ENCODE assay signal across 18 cellular contexts in genomic region chr15:79969175-79969574, GRCh38. TPM values are rescaled to one million over a fixed set of nuclear protein-coding genes. Genes with fewer than 3 reads are reported as not detected.
DNase-seq lines count a peak whose midpoint lies in the region; ATAC-seq, FAIRE-seq and TF ChIP-seq lines count a peak whose summit lies in the region.
"Had no signal": no experiment of that assay in that cellular context is flagged by ENCODE, and none has a peak within 500 bp of the region (broad histone marks: within the 10 kb centered on the region; RNA-seq: fewer than 3 reads in every experiment).

No MANE protein-coding gene starts in this region.

- H3K27me3 ChIP-seq in GM06990 (replicated peaks; ENCODE audit: control insufficient read depth, insufficient read depth, low read length) (no peaks in the 10 kb centered on the region), pancreas (no peaks in the 10 kb centered on the region)
- H3K27me3 ChIP-seq: right atrium auricular region had no signal

- FAIRE-seq in pancreas (lab: Jason Lieb, UNC): no peak
- FAIRE-seq: colon had no signal

- WGBS in pancreas, 2 donors: 92 to 93% methylated on average over 5 of the region's 5 CpGs

- H3K9me3 Mint-ChIP-seq in activated naive CD8-positive, alpha-beta T cell treated with anti-CD3 and anti-CD28 coated beads for 36 hours: peaks cover 14% of the 10 kb centered on the region
- no peaks in the 10 kb centered on the region for H3K9me3 Mint-ChIP-seq in naive thymus-derived CD8-positive, alpha-beta T cell

- TF ChIP-seq CTCF in GM06990 (IDR thresholded peaks at IDR 0.05; ENCODE audit: insufficient read depth, low read length, poor library complexity, severe bottlenecking) (no peak), NB4 (IDR thresholded peaks at IDR 0.05; ENCODE audit: low read depth, low read length) (no peak), pancreas (IDR thresholded peaks at IDR 0.05) (no peak)

- no peak overlapping the region for H3K27ac ChIP-seq in pancreas
- H3K27ac ChIP-seq: right atrium auricular region, RWPE1 had no signal

- DNase-seq in GM06990 (ENCODE audit: extremely low read depth, insufficient read length) (no peak), NB4 (ENCODE audit: low read depth) (no peak), NCI-H226 (no peak), DMS 273 treated with DMSO at 0.1 percent for 48 hours (lab: John Stamatoyannopoulos, UW) (no peak), pancreas (no peak)
- no peak for DNase-seq in activated naive CD8-positive, alpha-beta T cell treated with anti-CD3 and anti-CD28 coated beads for 36 hours
- DNase-seq in naive thymus-derived CD8-positive, alpha-beta T cell: no peak
- DNase-seq: anterior cingulate cortex, C1 segment of cervical spinal cord, GDM1, NCI-H2081, nephron progenitor cell, T1000 had no signal

- intact Hi-C loops in pancreas (cut with DNase I): no loop called here

- no peaks in the 10 kb centered on the region for H3K4me1 ChIP-seq in pancreas
- H3K4me1 ChIP-seq: right atrium auricular region had no signal

- POLR2A ChIA-PET in naive thymus-derived CD8-positive, alpha-beta T cell (lab: Charles Lee): interaction anchor here (2.3 to 5.7 kb wide), 2 partner anchors 47 to 72 kb away, joined by 31 to 95 read pairs; partner anchors contain the start of gene MTHFS

- H3K4me3 ChIP-seq in GM06990 (replicated peaks; ENCODE audit: low read depth, low read length) (peak overlapping the region; percentile 73), NB4 (ENCODE audit: low read depth, low read length) (peak overlapping the region; percentile 42), pancreas (peak overlapping the region in 1 of 4 donors; percentile 1)
- H3K4me3 ChIP-seq: right atrium auricular region had no signal

- peaks cover 4% of the 10 kb centered on the region for H3K27me3 Mint-ChIP-seq in activated naive CD8-positive, alpha-beta T cell treated with anti-CD3 and anti-CD28 coated beads for 36 hours
- H3K27me3 Mint-ChIP-seq in naive thymus-derived CD8-positive, alpha-beta T cell: no peaks in the 10 kb centered on the region

- peak overlapping the region; percentile 88 for H3K4me3 Mint-ChIP-seq in activated naive CD8-positive, alpha-beta T cell treated with anti-CD3 and anti-CD28 coated beads for 36 hours
- H3K4me3 Mint-ChIP-seq in naive thymus-derived CD8-positive, alpha-beta T cell: peak overlapping the region; percentile 60 to 90 (median 82)
- H3K4me3 Mint-ChIP-seq: nephron progenitor cell had no signal

- peaks cover 59% of the 10 kb centered on the region for H3K36me3 Mint-ChIP-seq in activated naive CD8-positive, alpha-beta T cell treated with anti-CD3 and anti-CD28 coated beads for 36 hours
- peaks cover 2 to 5% (median 4%) of the 10 kb centered on the region in 3 donors for H3K36me3 Mint-ChIP-seq in naive thymus-derived CD8-positive, alpha-beta T cell

- H3K36me3 ChIP-seq in GM06990 (ENCODE audit: control insufficient read depth, insufficient read depth, low read length) (no peaks in the 10 kb centered on the region), pancreas (no peaks in the 10 kb centered on the region)
- H3K36me3 ChIP-seq: right atrium auricular region had no signal

- ATAC-seq in naive thymus-derived CD8-positive, alpha-beta T cell: no peak
- ATAC-seq in pancreas (no peak), HG03521 (IDR thresholded peaks at IDR 0.05; ENCODE audit: unreplicated experiment) (no peak)
- ATAC-seq: HCT116 had no signal

- no peak for TF ChIP-seq POLR2A in NB4 (IDR thresholded peaks at IDR 0.05; ENCODE audit: extremely low read depth, insufficient read length)

- H3K27ac Mint-ChIP-seq in activated naive CD8-positive, alpha-beta T cell treated with anti-CD3 and anti-CD28 coated beads for 36 hours: peak overlapping the region; percentile 93
- H3K27ac Mint-ChIP-seq in naive thymus-derived CD8-positive, alpha-beta T cell: peak overlapping the region; percentile 46 to 97 (median 90)
- H3K27ac Mint-ChIP-seq: nephron progenitor cell had no signal

- H3K9me3 ChIP-seq in pancreas: no peaks in the 10 kb centered on the region
- H3K9me3 ChIP-seq: right atrium auricular region had no signal

- H3K4me1 Mint-ChIP-seq in activated naive CD8-positive, alpha-beta T cell treated with anti-CD3 and anti-CD28 coated beads for 36 hours: peaks cover 60% of the 10 kb centered on the region
- peaks cover 34 to 74% (median 67%) of the 10 kb centered on the region in 4 donors for H3K4me1 Mint-ChIP-seq in naive thymus-derived CD8-positive, alpha-beta T cell
- H3K4me1 Mint-ChIP-seq: nephron progenitor cell had no signal

RNA-seq across cellular contexts. Expression of gene BCL2A1, which starts 1.8 kb away (rescaled TPM):
- total RNA-seq in activated naive CD8-positive, alpha-beta T cell treated with anti-CD3 and anti-CD28 coated beads for 36 hours: 10 to 100 TPM; 91.4 to 94.3 TPM
- 10 to 100 TPM; 18.7 to 19.7 TPM for total RNA-seq in naive thymus-derived CD8-positive, alpha-beta T cell
- 10 to 100 TPM; 19.6 to 27.4 (median 25.9) TPM for polyA plus RNA-seq in naive thymus-derived CD8-positive, alpha-beta T cell
- total RNA-seq in pancreas: 1 to 10 TPM in 4 of 6 donors, under 1 TPM in 1, not detected in 1; 0.20 to 5.2 (median 1.4) TPM
- under 1 TPM; 0.77 to 0.84 TPM for polyA plus RNA-seq in pancreas

Comparison
In these comparisons a context has a peak if more than half of its experiments do, and no peak if none do; other contexts are left out.
1. RNA of gene BCL2A1, which starts 1.8 kb away (total RNA-seq): 91.4 to 94.3 TPM in activated naive CD8-positive, alpha-beta T cell treated with anti-CD3 and anti-CD28 coated beads for 36 hours; 18.7 to 19.7 TPM in naive thymus-derived CD8-positive, alpha-beta T cell and 0.20 to 5.2 TPM in pancreas; every median in the first group is over 4 times any median in the second.